In the genomic region with DNA sequence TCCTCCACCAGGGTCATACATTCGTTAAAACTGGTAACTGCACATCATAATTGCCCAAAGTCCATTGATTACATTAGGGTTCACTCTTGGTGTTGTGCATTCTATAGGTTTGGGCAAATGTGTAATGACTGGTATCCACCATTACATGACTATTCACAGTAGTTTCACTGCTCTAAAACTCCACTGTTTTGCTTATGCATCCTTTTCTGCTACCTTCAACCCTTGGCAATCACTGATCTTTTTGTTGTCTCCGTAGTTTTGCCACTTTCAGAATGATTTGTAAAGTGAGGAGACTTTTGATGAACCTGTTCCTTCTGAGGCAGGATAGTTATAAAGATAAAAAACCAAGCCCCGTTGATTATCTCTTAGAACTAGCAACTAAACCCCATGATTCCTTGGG, we compare ENCODE assay signal across 2 cellular contexts.
TF ChIP-seq lines count a peak whose summit lies in the region.

No MANE protein-coding gene starts in this region.

TF ChIP-seq in GM12891, 5 proteins besides CTCF, POLR2A, EP300 and RAD21:
- no peak for TF ChIP-seq SPI1 (IDR thresholded peaks at IDR 0.05; ENCODE audit: low read depth, low read length)
- no peak for TF ChIP-seq PAX5 (IDR thresholded peaks at IDR 0.05; ENCODE audit: insufficient read depth, low read length, severe bottlenecking)
- no peak for TF ChIP-seq POLR2AphosphoS5 (IDR thresholded peaks at IDR 0.05; ENCODE audit: low read depth, low read length)
- no peak for TF ChIP-seq TAF1 (IDR thresholded peaks at IDR 0.05; ENCODE audit: low read depth, low read length)
- no peak for TF ChIP-seq POU2F2 (IDR thresholded peaks at IDR 0.05; ENCODE audit: low read depth, low read length)

TF ChIP-seq in GM12878, 131 proteins besides CTCF, POLR2A, EP300 and RAD21:
- TF ChIP-seq, protein P1, sequence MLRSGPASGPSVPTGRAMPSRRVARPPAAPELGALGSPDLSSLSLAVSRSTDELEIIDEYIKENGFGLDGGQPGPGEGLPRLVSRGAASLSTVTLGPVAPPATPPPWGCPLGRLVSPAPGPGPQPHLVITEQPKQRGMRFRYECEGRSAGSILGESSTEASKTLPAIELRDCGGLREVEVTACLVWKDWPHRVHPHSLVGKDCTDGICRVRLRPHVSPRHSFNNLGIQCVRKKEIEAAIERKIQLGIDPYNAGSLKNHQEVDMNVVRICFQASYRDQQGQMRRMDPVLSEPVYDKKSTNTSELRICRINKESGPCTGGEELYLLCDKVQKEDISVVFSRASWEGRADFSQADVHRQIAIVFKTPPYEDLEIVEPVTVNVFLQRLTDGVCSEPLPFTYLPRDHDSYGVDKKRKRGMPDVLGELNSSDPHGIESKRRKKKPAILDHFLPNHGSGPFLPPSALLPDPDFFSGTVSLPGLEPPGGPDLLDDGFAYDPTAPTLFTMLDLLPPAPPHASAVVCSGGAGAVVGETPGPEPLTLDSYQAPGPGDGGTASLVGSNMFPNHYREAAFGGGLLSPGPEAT (IDR thresholded peaks at IDR 0.05; ENCODE audit: low read depth): no peak
- TF ChIP-seq SMARCA5 (IDR thresholded peaks at IDR 0.05) (no peak), CHD1 (IDR thresholded peaks at IDR 0.05; ENCODE audit: low read depth, low read length) (no peak), NR2C2 (IDR thresholded peaks at IDR 0.05; ENCODE audit: borderline replicate concordance, control insufficient read depth, insufficient read length, low read depth) (no peak), KLF5 (IDR thresholded peaks at IDR 0.05; ENCODE audit: partially characterized antibody) (no peak), ZNF274 (IDR thresholded peaks at IDR 0.05; ENCODE audit: insufficient read depth, insufficient read length) (no peak), RAD51 (IDR thresholded peaks at IDR 0.05) (no peak), DPF2 (IDR thresholded peaks at IDR 0.05) (no peak), CBFB (IDR thresholded peaks at IDR 0.05; ENCODE audit: low read depth) (no peak)
- TF ChIP-seq, protein P2, sequence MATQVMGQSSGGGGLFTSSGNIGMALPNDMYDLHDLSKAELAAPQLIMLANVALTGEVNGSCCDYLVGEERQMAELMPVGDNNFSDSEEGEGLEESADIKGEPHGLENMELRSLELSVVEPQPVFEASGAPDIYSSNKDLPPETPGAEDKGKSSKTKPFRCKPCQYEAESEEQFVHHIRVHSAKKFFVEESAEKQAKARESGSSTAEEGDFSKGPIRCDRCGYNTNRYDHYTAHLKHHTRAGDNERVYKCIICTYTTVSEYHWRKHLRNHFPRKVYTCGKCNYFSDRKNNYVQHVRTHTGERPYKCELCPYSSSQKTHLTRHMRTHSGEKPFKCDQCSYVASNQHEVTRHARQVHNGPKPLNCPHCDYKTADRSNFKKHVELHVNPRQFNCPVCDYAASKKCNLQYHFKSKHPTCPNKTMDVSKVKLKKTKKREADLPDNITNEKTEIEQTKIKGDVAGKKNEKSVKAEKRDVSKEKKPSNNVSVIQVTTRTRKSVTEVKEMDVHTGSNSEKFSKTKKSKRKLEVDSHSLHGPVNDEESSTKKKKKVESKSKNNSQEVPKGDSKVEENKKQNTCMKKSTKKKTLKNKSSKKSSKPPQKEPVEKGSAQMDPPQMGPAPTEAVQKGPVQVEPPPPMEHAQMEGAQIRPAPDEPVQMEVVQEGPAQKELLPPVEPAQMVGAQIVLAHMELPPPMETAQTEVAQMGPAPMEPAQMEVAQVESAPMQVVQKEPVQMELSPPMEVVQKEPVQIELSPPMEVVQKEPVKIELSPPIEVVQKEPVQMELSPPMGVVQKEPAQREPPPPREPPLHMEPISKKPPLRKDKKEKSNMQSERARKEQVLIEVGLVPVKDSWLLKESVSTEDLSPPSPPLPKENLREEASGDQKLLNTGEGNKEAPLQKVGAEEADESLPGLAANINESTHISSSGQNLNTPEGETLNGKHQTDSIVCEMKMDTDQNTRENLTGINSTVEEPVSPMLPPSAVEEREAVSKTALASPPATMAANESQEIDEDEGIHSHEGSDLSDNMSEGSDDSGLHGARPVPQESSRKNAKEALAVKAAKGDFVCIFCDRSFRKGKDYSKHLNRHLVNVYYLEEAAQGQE (IDR thresholded peaks at IDR 0.05; ENCODE audit: low read depth, low read length): no peak
- TF ChIP-seq, protein P3, sequence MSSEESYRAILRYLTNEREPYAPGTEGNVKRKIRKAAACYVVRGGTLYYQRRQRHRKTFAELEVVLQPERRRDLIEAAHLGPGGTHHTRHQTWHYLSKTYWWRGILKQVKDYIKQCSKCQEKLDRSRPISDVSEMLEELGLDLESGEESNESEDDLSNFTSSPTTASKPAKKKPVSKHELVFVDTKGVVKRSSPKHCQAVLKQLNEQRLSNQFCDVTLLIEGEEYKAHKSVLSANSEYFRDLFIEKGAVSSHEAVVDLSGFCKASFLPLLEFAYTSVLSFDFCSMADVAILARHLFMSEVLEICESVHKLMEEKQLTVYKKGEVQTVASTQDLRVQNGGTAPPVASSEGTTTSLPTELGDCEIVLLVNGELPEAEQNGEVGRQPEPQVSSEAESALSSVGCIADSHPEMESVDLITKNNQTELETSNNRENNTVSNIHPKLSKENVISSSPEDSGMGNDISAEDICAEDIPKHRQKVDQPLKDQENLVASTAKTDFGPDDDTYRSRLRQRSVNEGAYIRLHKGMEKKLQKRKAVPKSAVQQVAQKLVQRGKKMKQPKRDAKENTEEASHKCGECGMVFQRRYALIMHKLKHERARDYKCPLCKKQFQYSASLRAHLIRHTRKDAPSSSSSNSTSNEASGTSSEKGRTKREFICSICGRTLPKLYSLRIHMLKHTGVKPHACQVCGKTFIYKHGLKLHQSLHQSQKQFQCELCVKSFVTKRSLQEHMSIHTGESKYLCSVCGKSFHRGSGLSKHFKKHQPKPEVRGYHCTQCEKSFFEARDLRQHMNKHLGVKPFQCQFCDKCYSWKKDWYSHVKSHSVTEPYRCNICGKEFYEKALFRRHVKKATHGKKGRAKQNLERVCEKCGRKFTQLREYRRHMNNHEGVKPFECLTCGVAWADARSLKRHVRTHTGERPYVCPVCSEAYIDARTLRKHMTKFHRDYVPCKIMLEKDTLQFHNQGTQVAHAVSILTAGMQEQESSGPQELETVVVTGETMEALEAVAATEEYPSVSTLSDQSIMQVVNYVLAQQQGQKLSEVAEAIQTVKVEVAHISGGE (CRISPR knock-in tag; IDR thresholded peaks at IDR 0.05): no peak
- TF ChIP-seq, protein P4, sequence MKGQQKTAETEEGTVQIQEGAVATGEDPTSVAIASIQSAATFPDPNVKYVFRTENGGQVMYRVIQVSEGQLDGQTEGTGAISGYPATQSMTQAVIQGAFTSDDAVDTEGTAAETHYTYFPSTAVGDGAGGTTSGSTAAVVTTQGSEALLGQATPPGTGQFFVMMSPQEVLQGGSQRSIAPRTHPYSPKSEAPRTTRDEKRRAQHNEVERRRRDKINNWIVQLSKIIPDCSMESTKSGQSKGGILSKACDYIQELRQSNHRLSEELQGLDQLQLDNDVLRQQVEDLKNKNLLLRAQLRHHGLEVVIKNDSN (IDR thresholded peaks at IDR 0.05; ENCODE audit: borderline replicate concordance, extremely low read length, insufficient read depth, low read depth, low read length): no peak
- TF ChIP-seq, protein P5, sequence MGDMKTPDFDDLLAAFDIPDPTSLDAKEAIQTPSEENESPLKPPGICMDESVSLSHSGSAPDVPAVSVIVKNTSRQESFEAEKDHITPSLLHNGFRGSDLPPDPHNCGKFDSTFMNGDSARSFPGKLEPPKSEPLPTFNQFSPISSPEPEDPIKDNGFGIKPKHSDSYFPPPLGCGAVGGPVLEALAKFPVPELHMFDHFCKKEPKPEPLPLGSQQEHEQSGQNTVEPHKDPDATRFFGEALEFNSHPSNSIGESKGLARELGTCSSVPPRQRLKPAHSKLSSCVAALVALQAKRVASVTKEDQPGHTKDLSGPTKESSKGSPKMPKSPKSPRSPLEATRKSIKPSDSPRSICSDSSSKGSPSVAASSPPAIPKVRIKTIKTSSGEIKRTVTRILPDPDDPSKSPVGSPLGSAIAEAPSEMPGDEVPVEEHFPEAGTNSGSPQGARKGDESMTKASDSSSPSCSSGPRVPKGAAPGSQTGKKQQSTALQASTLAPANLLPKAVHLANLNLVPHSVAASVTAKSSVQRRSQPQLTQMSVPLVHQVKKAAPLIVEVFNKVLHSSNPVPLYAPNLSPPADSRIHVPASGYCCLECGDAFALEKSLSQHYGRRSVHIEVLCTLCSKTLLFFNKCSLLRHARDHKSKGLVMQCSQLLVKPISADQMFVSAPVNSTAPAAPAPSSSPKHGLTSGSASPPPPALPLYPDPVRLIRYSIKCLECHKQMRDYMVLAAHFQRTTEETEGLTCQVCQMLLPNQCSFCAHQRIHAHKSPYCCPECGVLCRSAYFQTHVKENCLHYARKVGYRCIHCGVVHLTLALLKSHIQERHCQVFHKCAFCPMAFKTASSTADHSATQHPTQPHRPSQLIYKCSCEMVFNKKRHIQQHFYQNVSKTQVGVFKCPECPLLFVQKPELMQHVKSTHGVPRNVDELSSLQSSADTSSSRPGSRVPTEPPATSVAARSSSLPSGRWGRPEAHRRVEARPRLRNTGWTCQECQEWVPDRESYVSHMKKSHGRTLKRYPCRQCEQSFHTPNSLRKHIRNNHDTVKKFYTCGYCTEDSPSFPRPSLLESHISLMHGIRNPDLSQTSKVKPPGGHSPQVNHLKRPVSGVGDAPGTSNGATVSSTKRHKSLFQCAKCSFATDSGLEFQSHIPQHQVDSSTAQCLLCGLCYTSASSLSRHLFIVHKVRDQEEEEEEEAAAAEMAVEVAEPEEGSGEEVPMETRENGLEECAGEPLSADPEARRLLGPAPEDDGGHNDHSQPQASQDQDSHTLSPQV (IDR thresholded peaks at IDR 0.05): no peak
